11 cellular contexts compared by ENCODE assay signal in genomic region chr9:33638516-33638915, GRCh38.
"Had no signal": no experiment of that assay in that cellular context is flagged by ENCODE, and none has a peak within 500 bp of the region (broad histone marks: within the 10 kb centered on the region; RNA-seq: fewer than 3 reads in every experiment).

No MANE protein-coding gene starts in this region.

- H3K27ac ChIP-seq: adrenal gland, pancreas, testis had no signal

- H3K36me3 ChIP-seq: adrenal gland, pancreas had no signal

- H3K27me3 ChIP-seq: pancreas, testis had no signal

- H3K9me3 ChIP-seq: adrenal gland, pancreas, testis had no signal

- FAIRE-seq: pancreas had no signal

- H3K4me3 ChIP-seq: adrenal gland, pancreas, testis had no signal

- DNase-seq: activated CD4-positive, alpha-beta T cell treated with anti-CD3 and anti-CD28 coated beads, Interleukin-2, amount 50 U/mL, for 4 hours; activated naive CD4-positive, alpha-beta T cell treated with anti-CD3 and anti-CD28 coated beads, Interleukin-2, amount 50 U/mL, for 16 hours; activated T-cell treated with anti-CD3 and anti-CD28 coated beads, Interleukin-2, amount 50 U/mL, for 1 hour; adrenal gland; effector memory CD8-positive, alpha-beta T cell; erythroblast; kidney glomerular epithelial cell; pancreas; stimulated activated CD4-positive, alpha-beta T cell treated with anti-CD3 and anti-CD28 coated beads, Interleukin-2, amount 100 ng/mL, for 48 hours; testis had no signal

- H3K4me1 ChIP-seq: adrenal gland, pancreas, testis had no signal

- ATAC-seq: activated CD4-positive, CD25-positive, alpha-beta regulatory T cell treated with anti-CD3 and anti-CD28 coated beads, Interleukin-2, amount 50 U/mL, for 24 hours; effector memory CD8-positive, alpha-beta T cell; pancreas had no signal
